ENCODE assay signal across 20 cellular contexts in the genomic region with DNA sequence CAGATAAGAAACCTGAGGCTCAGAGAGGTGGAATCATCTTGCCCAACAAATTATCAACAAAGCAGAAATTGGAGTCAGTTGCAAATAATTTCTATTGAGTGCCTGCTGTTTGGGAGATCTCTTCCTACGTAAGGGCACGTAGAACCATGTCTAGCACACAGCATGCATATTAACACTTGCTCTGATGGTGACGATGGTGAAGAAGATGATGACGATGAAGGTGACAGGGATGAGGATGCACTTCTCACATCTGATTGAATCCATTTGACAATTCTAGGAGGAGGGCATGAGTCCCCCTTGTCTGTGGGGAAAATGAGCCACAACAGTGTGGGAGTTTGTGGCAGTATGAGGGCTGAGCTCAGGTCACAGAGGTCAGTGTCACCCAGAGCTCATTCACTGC.
"Had no signal": no experiment of that assay in that cellular context is flagged by ENCODE, and none has a peak within 500 bp of the region (broad histone marks: within the 10 kb centered on the region; RNA-seq: fewer than 3 reads in every experiment).

No MANE protein-coding gene starts in this region.

- H3K27me3 Mint-ChIP-seq: activated naive CD8-positive, alpha-beta T cell treated with anti-CD3 and anti-CD28 coated beads for 36 hours; T-helper 17 cell had no signal

- H3K36me3 ChIP-seq: esophagus squamous epithelium, gastrocnemius medialis, spleen, tibial artery had no signal

- H3K9me3 Mint-ChIP-seq: activated naive CD8-positive, alpha-beta T cell treated with anti-CD3 and anti-CD28 coated beads for 36 hours; activated T-cell treated with anti-CD3 and anti-CD28 coated beads, Interleukin-2, amount 50 U/mL, for 4 hours; activated T-helper 2 cell treated with anti-CD3 and anti-CD28 coated beads, Interferon-gamma antibody, Interleukin-2, Interleukin-4, amounts not matched to agents 10 μg/mL and 5 μg/mL and 100 μg/mL, durations not matched to agents 14 hours and 24 hours and 36 hours; endodermal cell; neural crest cell had no signal

- ATAC-seq: activated T-cell treated with anti-CD3 and anti-CD28 coated beads, Interleukin-2, amount 50 U/mL, for 4 hours; gastrocnemius medialis; mucosa of descending colon; stimulated activated naive CD8-positive, alpha-beta T cell treated with anti-CD3 and anti-CD28 coated beads, Interleukin-15, Interleukin-2, amounts not matched to agents 100 U/mL and 50 U/mL, for 24 hours; T-helper 17 cell had no signal

- H3K36me3 Mint-ChIP-seq: activated naive CD8-positive, alpha-beta T cell treated with anti-CD3 and anti-CD28 coated beads for 36 hours had no signal

- H3K4me3 Mint-ChIP-seq: activated naive CD8-positive, alpha-beta T cell treated with anti-CD3 and anti-CD28 coated beads for 36 hours; activated T-cell treated with anti-CD3 and anti-CD28 coated beads, Interleukin-2, amount 50 U/mL, for 4 hours; endodermal cell; neural crest cell; T-helper 17 cell had no signal

- H3K27me3 ChIP-seq: esophagus squamous epithelium, gastrocnemius medialis, spleen had no signal

- DNase-seq: activated CD4-positive, alpha-beta T cell treated with anti-CD3 and anti-CD28 coated beads for 4 hours; activated CD4-positive, alpha-beta T cell treated with anti-CD3 and anti-CD28 coated beads, Interleukin-2, amount 50 U/mL, for 48 hours; activated CD4-positive, CD25-positive, alpha-beta regulatory T cell; activated CD8-positive, alpha-beta memory T cell treated with anti-CD3 and anti-CD28 coated beads, Interleukin-2, amount 50 U/mL, for 48 hours; activated naive CD4-positive, alpha-beta T cell treated with Interleukin-2 at 50 U/mL for 16 hours; activated naive CD8-positive, alpha-beta T cell treated with anti-CD3 and anti-CD28 coated beads for 36 hours; activated T-cell treated with anti-CD3 and anti-CD28 coated beads, Interleukin-2, amount 50 U/mL, for 4 hours; cerebellar nuclear complex; endodermal cell; esophagus squamous epithelium; gastrocnemius medialis; spleen; stimulated activated CD4-positive, alpha-beta T cell treated with anti-CD3 and anti-CD28 coated beads, Interleukin-4, amount 100 ng/mL, for 24 hours; stimulated activated naive CD8-positive, alpha-beta T cell treated with anti-CD3 and anti-CD28 coated beads, Interleukin-15, Interleukin-2, amounts not matched to agents 100 U/mL and 50 U/mL, for 24 hours; T-helper 17 cell had no signal

- H3K27ac Mint-ChIP-seq: activated naive CD8-positive, alpha-beta T cell treated with anti-CD3 and anti-CD28 coated beads for 36 hours; activated T-helper 2 cell treated with anti-CD3 and anti-CD28 coated beads, Interferon-gamma antibody, Interleukin-2, Interleukin-4, amounts not matched to agents 10 μg/mL and 5 μg/mL and 100 μg/mL, durations not matched to agents 14 hours and 24 hours and 36 hours; endodermal cell; T-helper 17 cell had no signal

- H3K4me3 ChIP-seq: coronary artery, esophagus squamous epithelium, gastrocnemius medialis, mucosa of descending colon, spleen, tibial artery had no signal
